Comparison of ENCODE assay signal across 1 cellular context in the genomic region with DNA sequence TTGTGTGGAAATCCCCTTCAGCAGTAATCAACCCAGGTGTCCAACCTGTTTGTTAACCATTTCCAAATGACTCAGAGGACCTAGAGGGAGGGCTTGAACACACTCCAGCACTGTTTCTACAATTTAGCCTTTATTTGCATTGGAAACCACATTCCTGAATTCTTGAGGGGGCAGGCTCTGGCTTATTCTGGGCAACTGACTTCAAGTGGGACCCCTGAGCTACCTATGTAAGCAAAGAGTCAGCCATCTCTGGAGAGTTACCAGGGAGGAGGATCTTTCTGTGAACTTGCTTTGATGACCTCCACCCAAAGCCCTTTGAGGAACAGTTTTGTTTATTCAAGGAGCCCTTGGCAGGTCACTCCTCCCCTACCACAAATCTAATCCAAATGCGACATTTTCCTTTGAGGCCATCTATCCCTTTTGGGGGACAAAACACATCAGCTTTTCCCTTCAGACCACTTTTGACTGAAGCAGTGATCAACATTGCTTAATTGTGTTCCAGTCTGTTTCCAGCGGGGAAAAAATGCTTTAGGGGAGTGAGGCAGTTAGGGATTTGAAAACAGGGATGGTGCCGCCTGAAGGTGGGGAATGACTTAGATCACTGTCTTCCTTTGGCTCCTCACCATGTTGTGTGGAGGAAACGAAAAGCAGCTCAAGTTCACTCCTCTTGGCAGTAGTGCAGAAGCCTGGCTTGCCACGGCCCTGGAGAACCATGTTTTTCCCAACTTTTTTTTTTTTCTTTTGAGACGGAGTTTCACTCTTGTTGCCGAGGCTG.
TF ChIP-seq lines count a peak whose summit lies in the region.

No MANE protein-coding gene starts in this region.

TF ChIP-seq in HepG2, 621 proteins besides CTCF, POLR2A, EP300 and RAD21 (continued from another document and continues in another):
- TF ChIP-seq, protein P1, sequence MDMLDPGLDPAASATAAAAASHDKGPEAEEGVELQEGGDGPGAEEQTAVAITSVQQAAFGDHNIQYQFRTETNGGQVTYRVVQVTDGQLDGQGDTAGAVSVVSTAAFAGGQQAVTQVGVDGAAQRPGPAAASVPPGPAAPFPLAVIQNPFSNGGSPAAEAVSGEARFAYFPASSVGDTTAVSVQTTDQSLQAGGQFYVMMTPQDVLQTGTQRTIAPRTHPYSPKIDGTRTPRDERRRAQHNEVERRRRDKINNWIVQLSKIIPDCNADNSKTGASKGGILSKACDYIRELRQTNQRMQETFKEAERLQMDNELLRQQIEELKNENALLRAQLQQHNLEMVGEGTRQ (IDR thresholded peaks at IDR 0.05; ENCODE audit: low read depth, low read length), result no peak
- TF ChIP-seq, protein P1 (CRISPR knock-in tag; IDR thresholded peaks at IDR 0.05; ENCODE audit: borderline replicate concordance), result no peak
- TF ChIP-seq THYN1 (CRISPR knock-in tag; IDR thresholded peaks at IDR 0.05; ENCODE audit: borderline replicate concordance, low read depth) (peak; percentile 67; the same call in 1 of the 2 replicates), BHLHE40 (IDR thresholded peaks at IDR 0.05; ENCODE audit: low read length) (peak; percentile 8; the same call in 1 of the 2 replicates), RFX3 (CRISPR knock-in tag; IDR thresholded peaks at IDR 0.05) (peak; percentile 25; the same call in 1 of the 2 replicates), NAIF1 (CRISPR knock-in tag; IDR thresholded peaks at IDR 0.05; ENCODE audit: borderline replicate concordance) (peak; percentile 11; the same call in 1 of the 2 replicates), MIER3 (CRISPR knock-in tag; IDR thresholded peaks at IDR 0.05; ENCODE audit: borderline replicate concordance) (peak; percentile 53; the same call in 1 of the 2 replicates), BRCA1 (CRISPR knock-in tag; IDR thresholded peaks at IDR 0.05) (peak; percentile 67; the same call in 1 of the 2 replicates), PPARG (CRISPR knock-in tag; conservative IDR thresholded peaks at IDR 0.05) (peak; percentile 80), MED1 (CRISPR knock-in tag; IDR thresholded peaks at IDR 0.05) (peak; percentile 93), ZNF570 (CRISPR knock-in tag; IDR thresholded peaks at IDR 0.05; ENCODE audit: borderline replicate concordance) (0 out of 2 replicates have a peak, but pooled peaks have one; percentile 48), ZNF263 (CRISPR knock-in tag; IDR thresholded peaks at IDR 0.05) (peak; percentile 75), ZNF256 (CRISPR knock-in tag; conservative IDR thresholded peaks at IDR 0.05) (0 out of 2 replicates have a peak, but pooled peaks have one; percentile 90), ZSCAN29 (CRISPR knock-in tag; conservative IDR thresholded peaks at IDR 0.05) (0 out of 2 replicates have a peak, but pooled peaks have one; percentile 42), GFI1 (CRISPR knock-in tag; IDR thresholded peaks at IDR 0.05; ENCODE audit: borderline replicate concordance) (peak; percentile 67), EHMT2 (IDR thresholded peaks at IDR 0.05; ENCODE audit: borderline replicate concordance, low read depth, low read length) (peak; percentile 76; the same call in 1 of the 2 replicates), ZNF564 (CRISPR knock-in tag; IDR thresholded peaks at IDR 0.05) (peak; percentile 25; the same call in 1 of the 2 replicates), CEBPB (IDR thresholded peaks at IDR 0.05; ENCODE audit: borderline replicate concordance, low read depth, low read length) (peak; percentile 66; the same call in 1 of the 2 replicates), CBX1 (IDR thresholded peaks at IDR 0.05; ENCODE audit: low read depth) (peak; percentile 21), ESRRA (CRISPR knock-in tag; IDR thresholded peaks at IDR 0.05; ENCODE audit: low read depth) (0 out of 2 replicates have a peak, but pooled peaks have one; percentile 58), FOSL1 (CRISPR knock-in tag; IDR thresholded peaks at IDR 0.05; ENCODE audit: borderline replicate concordance) (peak; percentile 79; the same call in 1 of the 2 replicates), ZNF547 (CRISPR knock-in tag; IDR thresholded peaks at IDR 0.05) (no peak), ZFY (CRISPR knock-in tag; IDR thresholded peaks at IDR 0.05) (peak; percentile 26; the same call in 1 of the 2 replicates), DMAP1 (CRISPR knock-in tag; IDR thresholded peaks at IDR 0.05) (peak; percentile 43; the same call in 1 of the 2 replicates), ZNF543 (CRISPR knock-in tag; IDR thresholded peaks at IDR 0.05) (no peak), POLR2AphosphoS2 (IDR thresholded peaks at IDR 0.05; ENCODE audit: low read depth, low read length) (peak; percentile 66; the same call in 1 of the 2 replicates), CREB1 (IDR thresholded peaks at IDR 0.05) (no peak), CREB1 (CRISPR knock-in tag; IDR thresholded peaks at IDR 0.05) (peak; percentile 67)
- TF ChIP-seq, protein P2, sequence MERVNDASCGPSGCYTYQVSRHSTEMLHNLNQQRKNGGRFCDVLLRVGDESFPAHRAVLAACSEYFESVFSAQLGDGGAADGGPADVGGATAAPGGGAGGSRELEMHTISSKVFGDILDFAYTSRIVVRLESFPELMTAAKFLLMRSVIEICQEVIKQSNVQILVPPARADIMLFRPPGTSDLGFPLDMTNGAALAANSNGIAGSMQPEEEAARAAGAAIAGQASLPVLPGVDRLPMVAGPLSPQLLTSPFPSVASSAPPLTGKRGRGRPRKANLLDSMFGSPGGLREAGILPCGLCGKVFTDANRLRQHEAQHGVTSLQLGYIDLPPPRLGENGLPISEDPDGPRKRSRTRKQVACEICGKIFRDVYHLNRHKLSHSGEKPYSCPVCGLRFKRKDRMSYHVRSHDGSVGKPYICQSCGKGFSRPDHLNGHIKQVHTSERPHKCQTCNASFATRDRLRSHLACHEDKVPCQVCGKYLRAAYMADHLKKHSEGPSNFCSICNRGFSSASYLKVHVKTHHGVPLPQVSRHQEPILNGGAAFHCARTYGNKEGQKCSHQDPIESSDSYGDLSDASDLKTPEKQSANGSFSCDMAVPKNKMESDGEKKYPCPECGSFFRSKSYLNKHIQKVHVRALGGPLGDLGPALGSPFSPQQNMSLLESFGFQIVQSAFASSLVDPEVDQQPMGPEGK (CRISPR knock-in tag; IDR thresholded peaks at IDR 0.05), result peak; percentile 87
- TF ChIP-seq, protein P3, sequence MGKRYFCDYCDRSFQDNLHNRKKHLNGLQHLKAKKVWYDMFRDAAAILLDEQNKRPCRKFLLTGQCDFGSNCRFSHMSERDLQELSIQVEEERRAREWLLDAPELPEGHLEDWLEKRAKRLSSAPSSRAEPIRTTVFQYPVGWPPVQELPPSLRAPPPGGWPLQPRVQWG (CRISPR knock-in tag; IDR thresholded peaks at IDR 0.05; ENCODE audit: borderline replicate concordance, low read depth), result no peak
- TF ChIP-seq, protein P4, sequence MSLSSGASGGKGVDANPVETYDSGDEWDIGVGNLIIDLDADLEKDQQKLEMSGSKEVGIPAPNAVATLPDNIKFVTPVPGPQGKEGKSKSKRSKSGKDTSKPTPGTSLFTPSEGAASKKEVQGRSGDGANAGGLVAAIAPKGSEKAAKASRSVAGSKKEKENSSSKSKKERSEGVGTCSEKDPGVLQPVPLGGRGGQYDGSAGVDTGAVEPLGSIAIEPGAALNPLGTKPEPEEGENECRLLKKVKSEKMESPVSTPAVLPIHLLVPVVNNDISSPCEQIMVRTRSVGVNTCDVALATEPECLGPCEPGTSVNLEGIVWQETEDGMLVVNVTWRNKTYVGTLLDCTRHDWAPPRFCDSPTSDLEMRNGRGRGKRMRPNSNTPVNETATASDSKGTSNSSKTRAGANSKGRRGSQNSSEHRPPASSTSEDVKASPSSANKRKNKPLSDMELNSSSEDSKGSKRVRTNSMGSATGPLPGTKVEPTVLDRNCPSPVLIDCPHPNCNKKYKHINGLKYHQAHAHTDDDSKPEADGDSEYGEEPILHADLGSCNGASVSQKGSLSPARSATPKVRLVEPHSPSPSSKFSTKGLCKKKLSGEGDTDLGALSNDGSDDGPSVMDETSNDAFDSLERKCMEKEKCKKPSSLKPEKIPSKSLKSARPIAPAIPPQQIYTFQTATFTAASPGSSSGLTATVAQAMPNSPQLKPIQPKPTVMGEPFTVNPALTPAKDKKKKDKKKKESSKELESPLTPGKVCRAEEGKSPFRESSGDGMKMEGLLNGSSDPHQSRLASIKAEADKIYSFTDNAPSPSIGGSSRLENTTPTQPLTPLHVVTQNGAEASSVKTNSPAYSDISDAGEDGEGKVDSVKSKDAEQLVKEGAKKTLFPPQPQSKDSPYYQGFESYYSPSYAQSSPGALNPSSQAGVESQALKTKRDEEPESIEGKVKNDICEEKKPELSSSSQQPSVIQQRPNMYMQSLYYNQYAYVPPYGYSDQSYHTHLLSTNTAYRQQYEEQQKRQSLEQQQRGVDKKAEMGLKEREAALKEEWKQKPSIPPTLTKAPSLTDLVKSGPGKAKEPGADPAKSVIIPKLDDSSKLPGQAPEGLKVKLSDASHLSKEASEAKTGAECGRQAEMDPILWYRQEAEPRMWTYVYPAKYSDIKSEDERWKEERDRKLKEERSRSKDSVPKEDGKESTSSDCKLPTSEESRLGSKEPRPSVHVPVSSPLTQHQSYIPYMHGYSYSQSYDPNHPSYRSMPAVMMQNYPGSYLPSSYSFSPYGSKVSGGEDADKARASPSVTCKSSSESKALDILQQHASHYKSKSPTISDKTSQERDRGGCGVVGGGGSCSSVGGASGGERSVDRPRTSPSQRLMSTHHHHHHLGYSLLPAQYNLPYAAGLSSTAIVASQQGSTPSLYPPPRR (CRISPR knock-in tag; IDR thresholded peaks at IDR 0.05; ENCODE audit: borderline replicate concordance), result peak; percentile 78
- TF ChIP-seq, protein P5, sequence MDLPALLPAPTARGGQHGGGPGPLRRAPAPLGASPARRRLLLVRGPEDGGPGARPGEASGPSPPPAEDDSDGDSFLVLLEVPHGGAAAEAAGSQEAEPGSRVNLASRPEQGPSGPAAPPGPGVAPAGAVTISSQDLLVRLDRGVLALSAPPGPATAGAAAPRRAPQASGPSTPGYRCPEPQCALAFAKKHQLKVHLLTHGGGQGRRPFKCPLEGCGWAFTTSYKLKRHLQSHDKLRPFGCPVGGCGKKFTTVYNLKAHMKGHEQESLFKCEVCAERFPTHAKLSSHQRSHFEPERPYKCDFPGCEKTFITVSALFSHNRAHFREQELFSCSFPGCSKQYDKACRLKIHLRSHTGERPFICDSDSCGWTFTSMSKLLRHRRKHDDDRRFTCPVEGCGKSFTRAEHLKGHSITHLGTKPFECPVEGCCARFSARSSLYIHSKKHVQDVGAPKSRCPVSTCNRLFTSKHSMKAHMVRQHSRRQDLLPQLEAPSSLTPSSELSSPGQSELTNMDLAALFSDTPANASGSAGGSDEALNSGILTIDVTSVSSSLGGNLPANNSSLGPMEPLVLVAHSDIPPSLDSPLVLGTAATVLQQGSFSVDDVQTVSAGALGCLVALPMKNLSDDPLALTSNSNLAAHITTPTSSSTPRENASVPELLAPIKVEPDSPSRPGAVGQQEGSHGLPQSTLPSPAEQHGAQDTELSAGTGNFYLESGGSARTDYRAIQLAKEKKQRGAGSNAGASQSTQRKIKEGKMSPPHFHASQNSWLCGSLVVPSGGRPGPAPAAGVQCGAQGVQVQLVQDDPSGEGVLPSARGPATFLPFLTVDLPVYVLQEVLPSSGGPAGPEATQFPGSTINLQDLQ (CRISPR knock-in tag; IDR thresholded peaks at IDR 0.05), result peak; percentile 88
- TF ChIP-seq, protein P6, sequence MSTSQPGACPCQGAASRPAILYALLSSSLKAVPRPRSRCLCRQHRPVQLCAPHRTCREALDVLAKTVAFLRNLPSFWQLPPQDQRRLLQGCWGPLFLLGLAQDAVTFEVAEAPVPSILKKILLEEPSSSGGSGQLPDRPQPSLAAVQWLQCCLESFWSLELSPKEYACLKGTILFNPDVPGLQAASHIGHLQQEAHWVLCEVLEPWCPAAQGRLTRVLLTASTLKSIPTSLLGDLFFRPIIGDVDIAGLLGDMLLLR (CRISPR knock-in tag; IDR thresholded peaks at IDR 0.05), result no peak
- TF ChIP-seq, protein P7, sequence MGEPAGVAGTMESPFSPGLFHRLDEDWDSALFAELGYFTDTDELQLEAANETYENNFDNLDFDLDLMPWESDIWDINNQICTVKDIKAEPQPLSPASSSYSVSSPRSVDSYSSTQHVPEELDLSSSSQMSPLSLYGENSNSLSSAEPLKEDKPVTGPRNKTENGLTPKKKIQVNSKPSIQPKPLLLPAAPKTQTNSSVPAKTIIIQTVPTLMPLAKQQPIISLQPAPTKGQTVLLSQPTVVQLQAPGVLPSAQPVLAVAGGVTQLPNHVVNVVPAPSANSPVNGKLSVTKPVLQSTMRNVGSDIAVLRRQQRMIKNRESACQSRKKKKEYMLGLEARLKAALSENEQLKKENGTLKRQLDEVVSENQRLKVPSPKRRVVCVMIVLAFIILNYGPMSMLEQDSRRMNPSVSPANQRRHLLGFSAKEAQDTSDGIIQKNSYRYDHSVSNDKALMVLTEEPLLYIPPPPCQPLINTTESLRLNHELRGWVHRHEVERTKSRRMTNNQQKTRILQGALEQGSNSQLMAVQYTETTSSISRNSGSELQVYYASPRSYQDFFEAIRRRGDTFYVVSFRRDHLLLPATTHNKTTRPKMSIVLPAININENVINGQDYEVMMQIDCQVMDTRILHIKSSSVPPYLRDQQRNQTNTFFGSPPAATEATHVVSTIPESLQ (CRISPR knock-in tag; conservative IDR thresholded peaks at IDR 0.05), result no peak
- TF ChIP-seq, protein P8, sequence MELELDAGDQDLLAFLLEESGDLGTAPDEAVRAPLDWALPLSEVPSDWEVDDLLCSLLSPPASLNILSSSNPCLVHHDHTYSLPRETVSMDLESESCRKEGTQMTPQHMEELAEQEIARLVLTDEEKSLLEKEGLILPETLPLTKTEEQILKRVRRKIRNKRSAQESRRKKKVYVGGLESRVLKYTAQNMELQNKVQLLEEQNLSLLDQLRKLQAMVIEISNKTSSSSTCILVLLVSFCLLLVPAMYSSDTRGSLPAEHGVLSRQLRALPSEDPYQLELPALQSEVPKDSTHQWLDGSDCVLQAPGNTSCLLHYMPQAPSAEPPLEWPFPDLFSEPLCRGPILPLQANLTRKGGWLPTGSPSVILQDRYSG (CRISPR knock-in tag; IDR thresholded peaks at IDR 0.05), result 0 out of 2 replicates have a peak, but pooled peaks have one; percentile 78
- TF ChIP-seq, protein P9, sequence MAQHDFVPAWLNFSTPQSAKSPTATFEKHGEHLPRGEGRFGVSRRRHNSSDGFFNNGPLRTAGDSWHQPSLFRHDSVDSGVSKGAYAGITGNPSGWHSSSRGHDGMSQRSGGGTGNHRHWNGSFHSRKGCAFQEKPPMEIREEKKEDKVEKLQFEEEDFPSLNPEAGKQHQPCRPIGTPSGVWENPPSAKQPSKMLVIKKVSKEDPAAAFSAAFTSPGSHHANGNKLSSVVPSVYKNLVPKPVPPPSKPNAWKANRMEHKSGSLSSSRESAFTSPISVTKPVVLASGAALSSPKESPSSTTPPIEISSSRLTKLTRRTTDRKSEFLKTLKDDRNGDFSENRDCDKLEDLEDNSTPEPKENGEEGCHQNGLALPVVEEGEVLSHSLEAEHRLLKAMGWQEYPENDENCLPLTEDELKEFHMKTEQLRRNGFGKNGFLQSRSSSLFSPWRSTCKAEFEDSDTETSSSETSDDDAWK (CRISPR knock-in tag; IDR thresholded peaks at IDR 0.05), result no peak
